12 cellular contexts compared by ENCODE assay signal in the genomic region with DNA sequence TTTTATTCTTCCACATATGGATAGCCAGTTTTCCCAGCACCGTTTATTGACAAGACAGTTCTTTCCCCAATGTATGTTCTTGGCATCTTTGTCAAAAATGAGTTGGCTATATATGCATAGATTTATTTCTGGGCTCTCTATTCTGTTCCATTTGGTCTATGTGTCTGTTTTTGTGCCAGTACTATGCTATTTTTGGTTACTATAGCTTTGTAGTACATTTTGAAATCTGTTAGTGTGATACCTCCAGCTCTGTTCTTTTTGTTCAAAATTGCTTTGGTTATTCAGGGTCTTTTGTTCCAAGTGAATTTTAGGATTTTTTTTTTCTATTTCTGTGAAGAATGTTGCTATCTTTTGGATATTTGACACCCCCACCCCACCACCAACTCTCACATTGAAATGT. TPM values are rescaled to one million over a fixed set of nuclear protein-coding genes. Genes with fewer than 3 reads are reported as not detected.
"Had no signal": no experiment of that assay in that cellular context is flagged by ENCODE, and none has a peak within 500 bp of the region (broad histone marks: within the 10 kb centered on the region; RNA-seq: fewer than 3 reads in every experiment).

No MANE protein-coding gene starts in this region.

- ATAC-seq: HCT116, HepG2 had no signal

- H3K4me3 ChIP-seq: HAP-1 had no signal

- H3K4me3 Mint-ChIP-seq: HFFc6, IgD-negative memory B cell had no signal

- H3K27ac ChIP-seq: HL-60, KMS-11 had no signal

- H3K27ac Mint-ChIP-seq: HFFc6 had no signal

- H3K4me1 Mint-ChIP-seq: IgD-negative memory B cell had no signal

- H3K4me2 ChIP-seq: KMS-11 had no signal

- DNase-seq: GOT3, H7, HFFc6, KBM-7 had no signal

- H3K4me1 ChIP-seq: HAP-1 had no signal

- H3K9me3 Mint-ChIP-seq: HFFc6 had no signal

- H3K36me3 ChIP-seq: HAP-1 had no signal

RNA-seq across cellular contexts. Expression of a gene that starts 54.6 kb away (rescaled TPM):
- total RNA-seq: H4, H7, HepG2, HFFc6, HT1080 had no signal
- polyA plus RNA-seq: HepG2, IgD-negative memory B cell had no signal
